22 cellular contexts compared by ENCODE assay signal in genomic region chr11:59891781-59892181, GRCh38. TPM values are rescaled to one million over a fixed set of nuclear protein-coding genes. Genes with fewer than 3 reads are reported as not detected.
DNase-seq lines count a peak whose midpoint lies in the region; ATAC-seq and TF ChIP-seq lines count a peak whose summit lies in the region.
"Had no signal": no experiment of that assay in that cellular context is flagged by ENCODE, and none has a peak within 500 bp of the region (broad histone marks: within the 10 kb centered on the region; RNA-seq: fewer than 3 reads in every experiment).

No MANE protein-coding gene starts in this region.

- no peaks in the 10 kb centered on the region for H3K79me1 ChIP-seq in mesenchymal stem cell (replicated peaks; ENCODE audit: low read length, poor library complexity, severe bottlenecking)

- no peak overlapping the region for H3K9ac ChIP-seq in endodermal cell (ENCODE audit: extremely low read depth, low read length, poor library complexity, severe bottlenecking)
- no peak overlapping the region for H3K9ac ChIP-seq in mesenchymal stem cell (ENCODE audit: low read length)

- H3K4me2 ChIP-seq in mesenchymal stem cell (ENCODE audit: low read length, poor library complexity, severe bottlenecking) = no peak overlapping the region

- CTCF ChIA-PET in activated CD4-positive, alpha-beta T cell treated with anti-CD3 and anti-CD28 coated beads, Interleukin-2, amount 10 ng/mL, durations not matched to agents 7 days and 5 days (lab: Charles Lee) = interaction anchor here (1.0 kb wide), 1 partner anchor 12 kb away, joined by 3 read pairs; no protein-coding TSS in a partner anchor
- CTCF ChIA-PET in activated CD8-positive, alpha-beta memory T cell treated with anti-CD3 and anti-CD28 coated beads, Interleukin-2, amount 10 ng/mL, durations not matched to agents 7 days and 5 days (lab: Charles Lee) = interaction anchor here (1.4 kb wide), 1 partner anchor 13 kb away, joined by 3 read pairs; no protein-coding TSS in a partner anchor

- H3K4me3 Mint-ChIP-seq in endodermal cell = no peak overlapping the region
- no peak overlapping the region for H3K4me3 Mint-ChIP-seq in activated CD4-positive, alpha-beta T cell treated with anti-CD3 and anti-CD28 coated beads, Interleukin-2, amount 10 ng/mL, durations not matched to agents 7 days and 5 days
- no peak overlapping the region for H3K4me3 Mint-ChIP-seq in activated CD8-positive, alpha-beta memory T cell treated with anti-CD3 and anti-CD28 coated beads, Interleukin-2, amount 10 ng/mL, durations not matched to agents 7 days and 5 days
- H3K4me3 Mint-ChIP-seq: immature natural killer cell; stimulated activated naive CD8-positive, alpha-beta T cell treated with anti-CD3 and anti-CD28 coated beads, Interleukin-15, Interleukin-2, amounts not matched to agents 100 ng/mL and 50 ng/mL, for 24 hours had no signal

- H2BK5ac ChIP-seq in mesenchymal stem cell (ENCODE audit: low read depth, low read length, poor library complexity, severe bottlenecking) = no peak overlapping the region

- no peak overlapping the region for H2AFZ ChIP-seq in mesenchymal stem cell (ENCODE audit: low read depth, low read length)

- H3K9me3 Mint-ChIP-seq in endodermal cell = peaks cover 27% of the 10 kb centered on the region
- H3K9me3 Mint-ChIP-seq in activated CD4-positive, alpha-beta T cell treated with anti-CD3 and anti-CD28 coated beads, Interleukin-2, amount 10 ng/mL, durations not matched to agents 7 days and 5 days = peaks cover 21% of the 10 kb centered on the region
- H3K9me3 Mint-ChIP-seq in activated CD8-positive, alpha-beta memory T cell treated with anti-CD3 and anti-CD28 coated beads, Interleukin-2, amount 10 ng/mL, durations not matched to agents 7 days and 5 days (ENCODE audit: low read depth) = peaks cover 11% of the 10 kb centered on the region

- TF ChIP-seq POLR2A in NB4 (IDR thresholded peaks at IDR 0.05; ENCODE audit: extremely low read depth, insufficient read length) = no peak

- no peak for ATAC-seq in activated CD8-positive, alpha-beta memory T cell treated with anti-CD3 and anti-CD28 coated beads, Interleukin-2, amount 10 ng/mL, durations not matched to agents 7 days and 5 days
- no peak for ATAC-seq in HG02970 (IDR thresholded peaks at IDR 0.05; ENCODE audit: low FRiP score, unreplicated experiment)

- H3K23ac ChIP-seq in mesenchymal stem cell (ENCODE audit: low read length in 2 of 2) = peak overlapping the region in 1 of 2 experiments; percentile 5

- H3K27ac Mint-ChIP-seq in endodermal cell = peak overlapping the region; percentile 66
- no peak overlapping the region for H3K27ac Mint-ChIP-seq in activated CD4-positive, alpha-beta T cell treated with anti-CD3 and anti-CD28 coated beads, Interleukin-2, amount 10 ng/mL, durations not matched to agents 7 days and 5 days
- H3K27ac Mint-ChIP-seq in activated CD8-positive, alpha-beta memory T cell treated with anti-CD3 and anti-CD28 coated beads, Interleukin-2, amount 10 ng/mL, durations not matched to agents 7 days and 5 days = no peak overlapping the region
- H3K27ac Mint-ChIP-seq: immature natural killer cell; stimulated activated naive CD8-positive, alpha-beta T cell treated with anti-CD3 and anti-CD28 coated beads, Interleukin-15, Interleukin-2, amounts not matched to agents 100 ng/mL and 50 ng/mL, for 24 hours had no signal

- peaks cover 5% of the 10 kb centered on the region for H3K4me1 Mint-ChIP-seq in endodermal cell
- H3K4me1 Mint-ChIP-seq in activated CD4-positive, alpha-beta T cell treated with anti-CD3 and anti-CD28 coated beads, Interleukin-2, amount 10 ng/mL, durations not matched to agents 7 days and 5 days = no peaks in the 10 kb centered on the region
- no peaks in the 10 kb centered on the region for H3K4me1 Mint-ChIP-seq in activated CD8-positive, alpha-beta memory T cell treated with anti-CD3 and anti-CD28 coated beads, Interleukin-2, amount 10 ng/mL, durations not matched to agents 7 days and 5 days
- H3K4me1 Mint-ChIP-seq: immature natural killer cell had no signal

- no peak overlapping the region for H3K18ac ChIP-seq in mesenchymal stem cell (ENCODE audit: low read depth in 1 of 2, low read length in 2 of 2)

- 49 to 50% methylated on average over 4 of the region's 4 CpGs for WGBS in endodermal cell (ENCODE audit: insufficient coverage in 1 of 2, insufficient read length in 1 of 2), 2 experiments
- WGBS in mesenchymal stem cell = 26% methylated on average over 4 of the region's 4 CpGs

- no peak overlapping the region for H4K8ac ChIP-seq in mesenchymal stem cell (ENCODE audit: low read length)

- no peak overlapping the region for H4K91ac ChIP-seq in mesenchymal stem cell (ENCODE audit: low read length)

- H3K27me3 Mint-ChIP-seq in endodermal cell (ENCODE audit: insufficient read depth) = no peaks in the 10 kb centered on the region
- H3K27me3 Mint-ChIP-seq in activated CD4-positive, alpha-beta T cell treated with anti-CD3 and anti-CD28 coated beads, Interleukin-2, amount 10 ng/mL, durations not matched to agents 7 days and 5 days = peaks cover 4% of the 10 kb centered on the region
- H3K27me3 Mint-ChIP-seq in activated CD8-positive, alpha-beta memory T cell treated with anti-CD3 and anti-CD28 coated beads, Interleukin-2, amount 10 ng/mL, durations not matched to agents 7 days and 5 days = peaks cover 3% of the 10 kb centered on the region

- no peaks in the 10 kb centered on the region for H3K27me3 ChIP-seq in endodermal cell (ENCODE audit: control insufficient read depth, insufficient read depth, low read length, poor library complexity, severe bottlenecking)
- no peaks in the 10 kb centered on the region for H3K27me3 ChIP-seq in mesenchymal stem cell (ENCODE audit: control insufficient read depth in 1 of 2, insufficient read depth in 1 of 2, low read length in 2 of 2)
- H3K27me3 ChIP-seq: ovary, vagina had no signal

- H2BK120ac ChIP-seq in mesenchymal stem cell (ENCODE audit: low read depth, low read length) = no peak overlapping the region

- H3K27ac ChIP-seq in endodermal cell (ENCODE audit: low read depth, low read length) (no peak overlapping the region), mesenchymal stem cell (ENCODE audit: low read length, poor library complexity, severe bottlenecking) (no peak overlapping the region)
- H3K27ac ChIP-seq: ovary, spleen, vagina had no signal

- no peak overlapping the region for H2BK12ac ChIP-seq in mesenchymal stem cell (ENCODE audit: low read length in 2 of 2)

- H3K14ac ChIP-seq in mesenchymal stem cell (ENCODE audit: low read length in 2 of 2) = no peak overlapping the region

- H3K4ac ChIP-seq in mesenchymal stem cell (ENCODE audit: low read depth in 1 of 2, low read length in 2 of 2) = no peak overlapping the region

- H3K36me3 ChIP-seq in endodermal cell (ENCODE audit: control insufficient read depth, insufficient read depth, low read length) = no peaks in the 10 kb centered on the region
- H3K36me3 ChIP-seq in mesenchymal stem cell (ENCODE audit: control insufficient read depth in 1 of 2, insufficient read depth in 2 of 2, low read depth in 1 of 2, low read length in 2 of 2) = no peaks in the 10 kb centered on the region
- H3K36me3 ChIP-seq: ovary, spleen, vagina had no signal

- peaks cover 11% of the 10 kb centered on the region for H3K36me3 Mint-ChIP-seq in endodermal cell (ENCODE audit: low read depth)
- no peaks in the 10 kb centered on the region for H3K36me3 Mint-ChIP-seq in activated CD4-positive, alpha-beta T cell treated with anti-CD3 and anti-CD28 coated beads, Interleukin-2, amount 10 ng/mL, durations not matched to agents 7 days and 5 days (ENCODE audit: low read depth)
- peaks cover 2% of the 10 kb centered on the region for H3K36me3 Mint-ChIP-seq in activated CD8-positive, alpha-beta memory T cell treated with anti-CD3 and anti-CD28 coated beads, Interleukin-2, amount 10 ng/mL, durations not matched to agents 7 days and 5 days

- peak; percentile 58 for DNase-seq in ELR (ENCODE audit: low read depth)
- peak; percentile 46 for DNase-seq in NB4 (ENCODE audit: low read depth)
- peak; percentile 87 for DNase-seq in endodermal cell
- DNase-seq in mesenchymal stem cell = peak; percentile 67
- DNase-seq in midbrain (lab: John Stamatoyannopoulos, UW) = no peak
- no peak for DNase-seq in activated CD4-positive, alpha-beta T cell treated with anti-CD3 and anti-CD28 coated beads, Interleukin-2, amount 10 ng/mL, durations not matched to agents 7 days and 5 days
- no peak for DNase-seq in activated CD8-positive, alpha-beta memory T cell treated with anti-CD3 and anti-CD28 coated beads, Interleukin-2, amount 10 ng/mL, durations not matched to agents 7 days and 5 days
- DNase-seq: activated effector memory CD4-positive, alpha-beta T cell treated with anti-CD3 and anti-CD28 coated beads, Interleukin-2, amount 50 U/mL, for 16 hours; AML-193; immature natural killer cell; MV-4-11; NK-92 treated with Interleukin-12 subunit alpha and Interleukin-12 subunit beta, amount 100 ng/mL, for 24 hours; ovary; SIG-M5; spleen; T1000 had no signal

- TF ChIP-seq CTCF in NB4 (IDR thresholded peaks at IDR 0.05; ENCODE audit: low read depth, low read length) = no peak
- peak; percentile 41 for TF ChIP-seq CTCF in endodermal cell (conservative IDR thresholded peaks at IDR 0.05)

- H3K4me3 ChIP-seq in NB4 (ENCODE audit: low read depth, low read length) (no peak overlapping the region), endodermal cell (ENCODE audit: low read length) (no peak overlapping the region), mesenchymal stem cell (ENCODE audit: insufficient read depth in 1 of 2, low read depth in 1 of 2, low read length in 2 of 2) (no peak overlapping the region)
- H3K4me3 ChIP-seq: ovary, spleen, vagina had no signal

- no peaks in the 10 kb centered on the region for H3K4me1 ChIP-seq in endodermal cell (ENCODE audit: control insufficient read depth, insufficient read depth, low read length)
- H3K4me1 ChIP-seq in mesenchymal stem cell (ENCODE audit: control insufficient read depth, insufficient read depth, low read depth, low read length) = no peaks in the 10 kb centered on the region
- H3K4me1 ChIP-seq: spleen, vagina had no signal

- H2BK15ac ChIP-seq in mesenchymal stem cell (ENCODE audit: low read depth, poor library complexity, severe bottlenecking) = no peak overlapping the region

- POLR2A ChIA-PET in activated CD4-positive, alpha-beta T cell treated with anti-CD3 and anti-CD28 coated beads, Interleukin-2, amount 10 ng/mL, durations not matched to agents 7 days and 5 days (lab: Charles Lee) = no interaction called here

- no peak overlapping the region for H2AK5ac ChIP-seq in mesenchymal stem cell (ENCODE audit: low read length, severe bottlenecking)

- H3K9me3 ChIP-seq in endodermal cell (ENCODE audit: control insufficient read depth, low read length) (peaks cover 7% of the 10 kb centered on the region), mesenchymal stem cell (ENCODE audit: control insufficient read depth, low read length) (peaks cover 21% of the 10 kb centered on the region)
- H3K9me3 ChIP-seq: ovary, vagina had no signal

RNA-seq across cellular contexts. Expression of gene OOSP3, which starts 13.2 kb away (rescaled TPM):
- not detected for total RNA-seq in endodermal cell
- polyA plus RNA-seq in endodermal cell (2013, experiment 1 of 2) = not detected
- not detected for polyA plus RNA-seq in endodermal cell (2013, experiment 2 of 2)
- polyA plus RNA-seq in mesenchymal stem cell (2013, experiment 1 of 2) = not detected
- polyA plus RNA-seq in mesenchymal stem cell (2013, experiment 2 of 2) = not detected
- total RNA-seq in activated CD4-positive, alpha-beta T cell treated with anti-CD3 and anti-CD28 coated beads, Interleukin-2, amount 10 ng/mL, durations not matched to agents 7 days and 5 days = not detected
- total RNA-seq in activated CD8-positive, alpha-beta memory T cell treated with anti-CD3 and anti-CD28 coated beads, Interleukin-2, amount 10 ng/mL, durations not matched to agents 7 days and 5 days = not detected
- total RNA-seq: fibroblast of lung, mononuclear cell, ovary, spleen, vagina had no signal
- polyA plus RNA-seq: fibroblast of lung, immature natural killer cell, ovary, spleen had no signal

RNA-seq across cellular contexts. Expression of gene TCN1, which starts 25.5 kb away (rescaled TPM):
- not detected for total RNA-seq in endodermal cell
- polyA plus RNA-seq in endodermal cell (2013, experiment 1 of 2) = not detected
- polyA plus RNA-seq in endodermal cell (2013, experiment 2 of 2) = not detected
- polyA plus RNA-seq in mesenchymal stem cell (2013, experiment 1 of 2) = 0.23 TPM
- polyA plus RNA-seq in mesenchymal stem cell (2013, experiment 2 of 2) = 0.49 TPM
- total RNA-seq in activated CD4-positive, alpha-beta T cell treated with anti-CD3 and anti-CD28 coated beads, Interleukin-2, amount 10 ng/mL, durations not matched to agents 7 days and 5 days = not detected
- total RNA-seq in activated CD8-positive, alpha-beta memory T cell treated with anti-CD3 and anti-CD28 coated beads, Interleukin-2, amount 10 ng/mL, durations not matched to agents 7 days and 5 days = not detected
- total RNA-seq: dermis microvascular lymphatic vessel endothelial cell, fibroblast of lung had no signal
- polyA plus RNA-seq: fibroblast of lung, immature natural killer cell, ovary had no signal

RNA-seq across cellular contexts. Expression of gene OOSP1, which starts 46.5 kb away (rescaled TPM):
- total RNA-seq in endodermal cell = not detected
- polyA plus RNA-seq in endodermal cell (2013, experiment 1 of 2) = not detected
- not detected for polyA plus RNA-seq in endodermal cell (2013, experiment 2 of 2)
- not detected for polyA plus RNA-seq in mesenchymal stem cell (2013, experiment 1 of 2)
- polyA plus RNA-seq in mesenchymal stem cell (2013, experiment 2 of 2) = not detected
- not detected for total RNA-seq in activated CD4-positive, alpha-beta T cell treated with anti-CD3 and anti-CD28 coated beads, Interleukin-2, amount 10 ng/mL, durations not matched to agents 7 days and 5 days
- total RNA-seq in activated CD8-positive, alpha-beta memory T cell treated with anti-CD3 and anti-CD28 coated beads, Interleukin-2, amount 10 ng/mL, durations not matched to agents 7 days and 5 days = not detected
- total RNA-seq: fibroblast of lung, mononuclear cell, ovary, spleen, vagina had no signal
- polyA plus RNA-seq: fibroblast of lung, immature natural killer cell, ovary, spleen had no signal

RNA-seq across cellular contexts. Expression of gene CBLIF, which starts 46.5 kb away (rescaled TPM):
- total RNA-seq in endodermal cell = not detected
- not detected for polyA plus RNA-seq in endodermal cell (2013, experiment 1 of 2)
- polyA plus RNA-seq in endodermal cell (2013, experiment 2 of 2) = not detected
- not detected for polyA plus RNA-seq in mesenchymal stem cell (2013, experiment 1 of 2)
- polyA plus RNA-seq in mesenchymal stem cell (2013, experiment 2 of 2) = not detected
- not detected for total RNA-seq in activated CD4-positive, alpha-beta T cell treated with anti-CD3 and anti-CD28 coated beads, Interleukin-2, amount 10 ng/mL, durations not matched to agents 7 days and 5 days
- total RNA-seq in activated CD8-positive, alpha-beta memory T cell treated with anti-CD3 and anti-CD28 coated beads, Interleukin-2, amount 10 ng/mL, durations not matched to agents 7 days and 5 days = not detected
- total RNA-seq: dermis microvascular lymphatic vessel endothelial cell, fibroblast of lung, mononuclear cell, ovary, spleen, vagina had no signal
- polyA plus RNA-seq: fibroblast of lung, immature natural killer cell, ovary, spleen had no signal

Comparison
In these comparisons a context has a peak if more than half of its experiments do, and no peak if none do; other contexts are left out.
1. DNase-seq: peak in ELR (single experiment), NB4 (single experiment), endodermal cell (single experiment) and mesenchymal stem cell (single experiment); none in midbrain (single experiment), activated CD4-positive, alpha-beta T cell treated with anti-CD3 and anti-CD28 coated beads, Interleukin-2, amount 10 ng/mL, durations not matched to agents 7 days and 5 days (single experiment) and activated CD8-positive, alpha-beta memory T cell treated with anti-CD3 and anti-CD28 coated beads, Interleukin-2, amount 10 ng/mL, durations not matched to agents 7 days and 5 days (single experiment).